Comparison of ENCODE assay signal across 1 cellular context in the genomic region with DNA sequence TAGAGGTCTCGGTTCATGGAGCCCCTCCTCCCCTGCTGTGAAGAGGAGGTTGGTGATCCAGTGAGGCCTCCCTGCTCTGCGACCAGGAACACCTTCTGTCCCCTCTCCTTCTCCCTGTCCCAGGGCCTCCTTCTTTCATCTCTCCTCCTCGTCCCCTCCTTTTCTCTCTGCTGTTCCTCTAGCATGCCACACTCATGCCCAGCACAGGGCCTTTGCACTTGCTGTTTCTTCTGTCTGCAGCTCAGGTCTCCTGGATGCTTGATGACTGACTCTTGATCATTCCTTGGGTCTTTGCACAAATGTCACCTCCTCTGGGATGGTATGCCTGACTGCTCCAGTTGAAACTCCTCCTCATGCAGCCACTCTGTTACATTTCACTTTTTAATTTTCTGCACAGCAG.
TF ChIP-seq lines count a peak whose summit lies in the region.

No MANE protein-coding gene starts in this region.

TF ChIP-seq in H1, 55 proteins besides CTCF, POLR2A, EP300 and RAD21:
- TF ChIP-seq, protein P1, sequence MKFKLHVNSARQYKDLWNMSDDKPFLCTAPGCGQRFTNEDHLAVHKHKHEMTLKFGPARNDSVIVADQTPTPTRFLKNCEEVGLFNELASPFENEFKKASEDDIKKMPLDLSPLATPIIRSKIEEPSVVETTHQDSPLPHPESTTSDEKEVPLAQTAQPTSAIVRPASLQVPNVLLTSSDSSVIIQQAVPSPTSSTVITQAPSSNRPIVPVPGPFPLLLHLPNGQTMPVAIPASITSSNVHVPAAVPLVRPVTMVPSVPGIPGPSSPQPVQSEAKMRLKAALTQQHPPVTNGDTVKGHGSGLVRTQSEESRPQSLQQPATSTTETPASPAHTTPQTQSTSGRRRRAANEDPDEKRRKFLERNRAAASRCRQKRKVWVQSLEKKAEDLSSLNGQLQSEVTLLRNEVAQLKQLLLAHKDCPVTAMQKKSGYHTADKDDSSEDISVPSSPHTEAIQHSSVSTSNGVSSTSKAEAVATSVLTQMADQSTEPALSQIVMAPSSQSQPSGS (IDR thresholded peaks at IDR 0.05; ENCODE audit: low read length), result no peak
- TF ChIP-seq, protein P2, sequence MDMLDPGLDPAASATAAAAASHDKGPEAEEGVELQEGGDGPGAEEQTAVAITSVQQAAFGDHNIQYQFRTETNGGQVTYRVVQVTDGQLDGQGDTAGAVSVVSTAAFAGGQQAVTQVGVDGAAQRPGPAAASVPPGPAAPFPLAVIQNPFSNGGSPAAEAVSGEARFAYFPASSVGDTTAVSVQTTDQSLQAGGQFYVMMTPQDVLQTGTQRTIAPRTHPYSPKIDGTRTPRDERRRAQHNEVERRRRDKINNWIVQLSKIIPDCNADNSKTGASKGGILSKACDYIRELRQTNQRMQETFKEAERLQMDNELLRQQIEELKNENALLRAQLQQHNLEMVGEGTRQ (IDR thresholded peaks at IDR 0.05; ENCODE audit: low read length), result no peak
- TF ChIP-seq JUN (IDR thresholded peaks at IDR 0.05; ENCODE audit: low read depth, low read length) (no peak), CHD2 (IDR thresholded peaks at IDR 0.05; ENCODE audit: low read length) (no peak), BRCA1 (IDR thresholded peaks at IDR 0.05; ENCODE audit: low read depth, low read length) (no peak), RBBP5 (IDR thresholded peaks at IDR 0.05; ENCODE audit: borderline replicate concordance, low read depth, low read length) (no peak), CREB1 (IDR thresholded peaks at IDR 0.05) (no peak), YY1 (IDR thresholded peaks at IDR 0.05; ENCODE audit: low read depth, low read length) (no peak), ASH2L (IDR thresholded peaks at IDR 0.05; ENCODE audit: low read length) (no peak), GABPA (IDR thresholded peaks at IDR 0.05; ENCODE audit: borderline replicate concordance, insufficient read depth, low read length) (no peak), PHF8 (conservative IDR thresholded peaks at IDR 0.05; ENCODE audit: low read depth, low read length) (no peak), FOSL1 (IDR thresholded peaks at IDR 0.05; ENCODE audit: insufficient read depth, low read depth, low read length) (no peak), CTBP2 (IDR thresholded peaks at IDR 0.05; ENCODE audit: borderline replicate concordance, insufficient read depth, insufficient read length, low read length) (no peak), RNF2 (IDR thresholded peaks at IDR 0.05; ENCODE audit: borderline replicate concordance, low read depth, low read length, missing control alignments, poor library complexity, severe bottlenecking) (no peak), TCF12 (IDR thresholded peaks at IDR 0.05; ENCODE audit: low read depth, low read length) (no peak)
- TF ChIP-seq, protein P3, sequence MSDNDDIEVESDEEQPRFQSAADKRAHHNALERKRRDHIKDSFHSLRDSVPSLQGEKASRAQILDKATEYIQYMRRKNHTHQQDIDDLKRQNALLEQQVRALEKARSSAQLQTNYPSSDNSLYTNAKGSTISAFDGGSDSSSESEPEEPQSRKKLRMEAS (IDR thresholded peaks at IDR 0.05), result no peak
- TF ChIP-seq, protein P4, sequence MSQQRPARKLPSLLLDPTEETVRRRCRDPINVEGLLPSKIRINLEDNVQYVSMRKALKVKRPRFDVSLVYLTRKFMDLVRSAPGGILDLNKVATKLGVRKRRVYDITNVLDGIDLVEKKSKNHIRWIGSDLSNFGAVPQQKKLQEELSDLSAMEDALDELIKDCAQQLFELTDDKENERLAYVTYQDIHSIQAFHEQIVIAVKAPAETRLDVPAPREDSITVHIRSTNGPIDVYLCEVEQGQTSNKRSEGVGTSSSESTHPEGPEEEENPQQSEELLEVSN (IDR thresholded peaks at IDR 0.05), result no peak
